In the genomic region with DNA sequence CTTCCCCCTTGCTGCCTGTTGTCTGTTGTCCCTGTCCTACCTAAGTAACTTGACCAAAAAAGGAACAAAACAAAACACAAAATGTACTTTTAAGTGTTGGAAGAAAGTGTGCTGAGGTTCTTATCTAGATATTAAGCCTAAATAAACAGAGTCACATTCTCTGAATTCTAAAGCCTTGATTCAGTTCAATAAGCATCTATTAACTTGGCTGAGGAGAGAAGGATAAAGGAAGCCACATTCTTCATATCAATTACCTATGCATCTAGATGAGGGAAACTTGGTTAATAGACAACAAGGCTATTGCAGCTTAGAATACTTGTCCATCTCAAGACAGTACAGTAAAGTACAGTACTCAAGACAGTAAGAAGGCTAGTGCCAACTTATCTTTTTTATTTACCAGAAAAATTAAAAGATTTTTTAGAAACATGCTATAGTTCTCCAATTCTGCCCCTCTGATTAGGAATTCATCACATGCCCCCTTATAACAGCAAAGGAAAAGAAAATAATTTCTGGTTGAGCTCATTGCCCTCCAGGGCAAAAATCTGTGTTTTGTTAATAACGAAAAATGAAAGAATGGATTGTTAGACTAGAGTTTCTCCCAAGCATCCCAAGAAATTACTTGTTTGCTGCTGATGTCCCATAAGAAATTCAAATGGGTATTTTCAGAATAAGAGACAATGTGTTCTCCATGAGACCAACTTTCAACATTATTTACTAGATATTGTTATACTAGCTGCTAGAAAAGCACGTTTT, we compare ENCODE assay signal across 2 cellular contexts.
A peak's percentile ranks its signal among the peaks of the same experiment; 100 is the strongest.
TF ChIP-seq lines count a peak whose summit lies in the region.

No MANE protein-coding gene starts in this region.

TF ChIP-seq in SK-N-SH treated with all-trans-retinoic acid at 6 μM for 48 hours, 23 proteins besides CTCF, POLR2A, EP300 and RAD21:
- TF ChIP-seq ZNF8 (CRISPR knock-in tag; IDR thresholded peaks at IDR 0.05) (no peak), TCF4 (CRISPR knock-in tag; IDR thresholded peaks at IDR 0.05; ENCODE audit: borderline replicate concordance) (no peak), ISL1 (CRISPR knock-in tag; IDR thresholded peaks at IDR 0.05) (peak; percentile 42; the same call in 1 of the 2 replicates)
- TF ChIP-seq, protein P1, sequence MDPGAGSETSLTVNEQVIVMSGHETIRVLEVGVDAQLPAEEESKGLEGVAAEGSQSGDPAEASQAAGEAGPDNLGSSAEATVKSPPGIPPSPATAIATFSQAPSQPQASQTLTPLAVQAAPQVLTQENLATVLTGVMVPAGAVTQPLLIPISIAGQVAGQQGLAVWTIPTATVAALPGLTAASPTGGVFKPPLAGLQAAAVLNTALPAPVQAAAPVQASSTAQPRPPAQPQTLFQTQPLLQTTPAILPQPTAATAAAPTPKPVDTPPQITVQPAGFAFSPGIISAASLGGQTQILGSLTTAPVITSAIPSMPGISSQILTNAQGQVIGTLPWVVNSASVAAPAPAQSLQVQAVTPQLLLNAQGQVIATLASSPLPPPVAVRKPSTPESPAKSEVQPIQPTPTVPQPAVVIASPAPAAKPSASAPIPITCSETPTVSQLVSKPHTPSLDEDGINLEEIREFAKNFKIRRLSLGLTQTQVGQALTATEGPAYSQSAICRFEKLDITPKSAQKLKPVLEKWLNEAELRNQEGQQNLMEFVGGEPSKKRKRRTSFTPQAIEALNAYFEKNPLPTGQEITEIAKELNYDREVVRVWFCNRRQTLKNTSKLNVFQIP (CRISPR knock-in tag; IDR thresholded peaks at IDR 0.05; ENCODE audit: borderline replicate concordance, low read depth): no peak

TF ChIP-seq in SK-N-SH, 30 proteins besides CTCF, POLR2A, EP300 and RAD21:
- TF ChIP-seq MEF2A (IDR thresholded peaks at IDR 0.05; ENCODE audit: borderline replicate concordance, low read depth) (no peak), FOSL2 (IDR thresholded peaks at IDR 0.05; ENCODE audit: borderline replicate concordance, low read depth) (no peak), FOXJ3 (CRISPR knock-in tag; IDR thresholded peaks at IDR 0.05) (no peak), FOXM1 (IDR thresholded peaks at IDR 0.05; ENCODE audit: low read depth) (no peak), RXRA (IDR thresholded peaks at IDR 0.05; ENCODE audit: borderline replicate concordance, low read depth) (no peak), JUND (IDR thresholded peaks at IDR 0.05) (no peak), TEAD4 (IDR thresholded peaks at IDR 0.05; ENCODE audit: borderline replicate concordance, insufficient read depth) (no peak), GATA2 (CRISPR knock-in tag; IDR thresholded peaks at IDR 0.05) (no peak)
- TF ChIP-seq, protein P2, sequence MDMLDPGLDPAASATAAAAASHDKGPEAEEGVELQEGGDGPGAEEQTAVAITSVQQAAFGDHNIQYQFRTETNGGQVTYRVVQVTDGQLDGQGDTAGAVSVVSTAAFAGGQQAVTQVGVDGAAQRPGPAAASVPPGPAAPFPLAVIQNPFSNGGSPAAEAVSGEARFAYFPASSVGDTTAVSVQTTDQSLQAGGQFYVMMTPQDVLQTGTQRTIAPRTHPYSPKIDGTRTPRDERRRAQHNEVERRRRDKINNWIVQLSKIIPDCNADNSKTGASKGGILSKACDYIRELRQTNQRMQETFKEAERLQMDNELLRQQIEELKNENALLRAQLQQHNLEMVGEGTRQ (IDR thresholded peaks at IDR 0.05; ENCODE audit: borderline replicate concordance, low read depth, low read length): no peak
- TF ChIP-seq, protein P3, sequence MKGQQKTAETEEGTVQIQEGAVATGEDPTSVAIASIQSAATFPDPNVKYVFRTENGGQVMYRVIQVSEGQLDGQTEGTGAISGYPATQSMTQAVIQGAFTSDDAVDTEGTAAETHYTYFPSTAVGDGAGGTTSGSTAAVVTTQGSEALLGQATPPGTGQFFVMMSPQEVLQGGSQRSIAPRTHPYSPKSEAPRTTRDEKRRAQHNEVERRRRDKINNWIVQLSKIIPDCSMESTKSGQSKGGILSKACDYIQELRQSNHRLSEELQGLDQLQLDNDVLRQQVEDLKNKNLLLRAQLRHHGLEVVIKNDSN (IDR thresholded peaks at IDR 0.05; ENCODE audit: borderline replicate concordance, low read depth): no peak
- TF ChIP-seq, protein P4, sequence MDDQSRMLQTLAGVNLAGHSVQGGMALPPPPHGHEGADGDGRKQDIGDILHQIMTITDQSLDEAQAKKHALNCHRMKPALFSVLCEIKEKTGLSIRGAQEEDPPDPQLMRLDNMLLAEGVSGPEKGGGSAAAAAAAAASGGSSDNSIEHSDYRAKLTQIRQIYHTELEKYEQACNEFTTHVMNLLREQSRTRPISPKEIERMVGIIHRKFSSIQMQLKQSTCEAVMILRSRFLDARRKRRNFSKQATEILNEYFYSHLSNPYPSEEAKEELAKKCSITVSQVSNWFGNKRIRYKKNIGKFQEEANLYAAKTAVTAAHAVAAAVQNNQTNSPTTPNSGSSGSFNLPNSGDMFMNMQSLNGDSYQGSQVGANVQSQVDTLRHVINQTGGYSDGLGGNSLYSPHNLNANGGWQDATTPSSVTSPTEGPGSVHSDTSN (IDR thresholded peaks at IDR 0.05): no peak
- TF ChIP-seq, protein P5, sequence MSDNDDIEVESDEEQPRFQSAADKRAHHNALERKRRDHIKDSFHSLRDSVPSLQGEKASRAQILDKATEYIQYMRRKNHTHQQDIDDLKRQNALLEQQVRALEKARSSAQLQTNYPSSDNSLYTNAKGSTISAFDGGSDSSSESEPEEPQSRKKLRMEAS (IDR thresholded peaks at IDR 0.05; ENCODE audit: low read depth): no peak
